14 cellular contexts compared by ENCODE assay signal in genomic region chr11:8597182-8597581, GRCh38. TPM values are rescaled to one million over a fixed set of nuclear protein-coding genes. Genes with fewer than 3 reads are reported as not detected.
DNase-seq lines count a peak whose midpoint lies in the region; ATAC-seq and TF ChIP-seq lines count a peak whose summit lies in the region.
"Had no signal": no experiment of that assay in that cellular context is flagged by ENCODE, and none has a peak within 500 bp of the region (broad histone marks: within the 10 kb centered on the region; RNA-seq: fewer than 3 reads in every experiment).

No MANE protein-coding gene starts in this region.

- peaks cover 5% of the 10 kb centered on the region for H3K79me1 ChIP-seq in mesenchymal stem cell (replicated peaks; ENCODE audit: low read length, poor library complexity, severe bottlenecking)

- no peak overlapping the region for H2AK5ac ChIP-seq in mesenchymal stem cell (ENCODE audit: low read length, severe bottlenecking)

- peaks cover 3% of the 10 kb centered on the region for H3K4me1 ChIP-seq in mesenchymal stem cell (ENCODE audit: control insufficient read depth, insufficient read depth, low read depth, low read length)

- H3K4me1 Mint-ChIP-seq in progenitor cell of endocrine pancreas (ENCODE audit: low read depth) = peaks cover 7% of the 10 kb centered on the region

- no peak overlapping the region for H2BK120ac ChIP-seq in mesenchymal stem cell (ENCODE audit: low read depth, low read length)

- DNase-seq in NCI-H146 treated with DMSO at 0.1 percent for 48 hours (lab: John Stamatoyannopoulos, UW; ENCODE audit: unreplicated experiment) = peak; percentile 11
- DNase-seq in NCI-H146 (lab: John Stamatoyannopoulos, UW) = no peak
- DNase-seq in NCI-H2029 (lab: John Stamatoyannopoulos, UW) = peak; percentile 25
- DNase-seq in astrocyte of the cerebellum (ENCODE audit: low read depth) = peak; percentile 35
- peak; percentile 89 for DNase-seq in mesenchymal stem cell
- DNase-seq in progenitor cell of endocrine pancreas (ENCODE audit: low spot score, unreplicated experiment) = no peak
- DNase-seq: ACHN; activated CD4-positive, alpha-beta T cell treated with anti-CD3 and anti-CD28 coated beads, Interleukin-2, amount 50 U/mL, for 1 hour; cortex of kidney; head of caudate nucleus; NCI-H524; stimulated activated CD4-positive, alpha-beta T cell treated with anti-CD3 and anti-CD28 coated beads, Interleukin-2, amount 100 ng/mL, for 48 hours had no signal

- H2BK15ac ChIP-seq in mesenchymal stem cell (ENCODE audit: low read depth, poor library complexity, severe bottlenecking) = no peak overlapping the region

- no peak for TF ChIP-seq CTCF in astrocyte of the cerebellum (IDR thresholded peaks at IDR 0.05; ENCODE audit: low read depth, low read length, missing control alignments)
- TF ChIP-seq CTCF in progenitor cell of endocrine pancreas (IDR thresholded peaks at IDR 0.05; ENCODE audit: unreplicated experiment) = no peak

- no peaks in the 10 kb centered on the region for H3K9me3 Mint-ChIP-seq in progenitor cell of endocrine pancreas (ENCODE audit: low read depth)

- H3K4ac ChIP-seq in mesenchymal stem cell (ENCODE audit: low read depth in 1 of 2, low read length in 2 of 2) = no peak overlapping the region

- H3K9ac ChIP-seq in mesenchymal stem cell (ENCODE audit: low read length) = peak overlapping the region; percentile 74

- H3K18ac ChIP-seq in mesenchymal stem cell (ENCODE audit: low read depth in 1 of 2, low read length in 2 of 2) = no peak overlapping the region

- 80% methylated on average over 3 of the region's 3 CpGs for WGBS in mesenchymal stem cell

- H3K27ac Mint-ChIP-seq in progenitor cell of endocrine pancreas = no peak overlapping the region

- H3K4me3 ChIP-seq in astrocyte of the cerebellum (ENCODE audit: low read depth, low read length) (no peak overlapping the region), mesenchymal stem cell (ENCODE audit: insufficient read depth in 1 of 2, low read depth in 1 of 2, low read length in 2 of 2) (no peak overlapping the region)

- no peak overlapping the region for H4K91ac ChIP-seq in mesenchymal stem cell (ENCODE audit: low read length)

- H2BK12ac ChIP-seq in mesenchymal stem cell (ENCODE audit: low read length in 2 of 2) = no peak overlapping the region

- no peak overlapping the region for H3K23ac ChIP-seq in mesenchymal stem cell (ENCODE audit: low read length in 2 of 2)

- ATAC-seq in HG02642 (IDR thresholded peaks at IDR 0.05; ENCODE audit: poor library complexity, unreplicated experiment) (no peak), HG02759 (IDR thresholded peaks at IDR 0.05; ENCODE audit: unreplicated experiment) (no peak)

- H2BK5ac ChIP-seq in mesenchymal stem cell (ENCODE audit: low read depth, low read length, poor library complexity, severe bottlenecking) = no peak overlapping the region

- no peaks in the 10 kb centered on the region for H3K9me3 ChIP-seq in mesenchymal stem cell (ENCODE audit: control insufficient read depth, low read length)

- no peaks in the 10 kb centered on the region for H3K36me3 Mint-ChIP-seq in progenitor cell of endocrine pancreas (ENCODE audit: insufficient read depth)

- no peaks in the 10 kb centered on the region for H3K27me3 Mint-ChIP-seq in progenitor cell of endocrine pancreas

- H3K14ac ChIP-seq in mesenchymal stem cell (ENCODE audit: low read length in 2 of 2) = no peak overlapping the region

- H2AFZ ChIP-seq in mesenchymal stem cell (ENCODE audit: low read depth, low read length) = no peak overlapping the region

- H3K36me3 ChIP-seq in mesenchymal stem cell (ENCODE audit: control insufficient read depth in 1 of 2, insufficient read depth in 2 of 2, low read depth in 1 of 2, low read length in 2 of 2) = no peaks in the 10 kb centered on the region

- H3K4me2 ChIP-seq in mesenchymal stem cell (ENCODE audit: low read length, poor library complexity, severe bottlenecking) = no peak overlapping the region

- in situ Hi-C loops in astrocyte of the cerebellum (cut with HindIII; ENCODE audit: low sequenced_read_pairs) = no loop called here

- no peak overlapping the region for H4K8ac ChIP-seq in mesenchymal stem cell (ENCODE audit: low read length)

- no peak overlapping the region for H3K27ac ChIP-seq in mesenchymal stem cell (ENCODE audit: low read length, poor library complexity, severe bottlenecking)

- H3K27me3 ChIP-seq in mesenchymal stem cell (ENCODE audit: control insufficient read depth in 1 of 2, insufficient read depth in 1 of 2, low read length in 2 of 2) = peaks cover 0 to 23% of the 10 kb centered on the region in 2 experiments

- no peak overlapping the region for H3K4me3 Mint-ChIP-seq in progenitor cell of endocrine pancreas (ENCODE audit: low read depth)

RNA-seq across cellular contexts. Expression of gene STK33, which starts 3.2 kb away (rescaled TPM):
- 1.9 TPM for polyA plus RNA-seq in mesenchymal stem cell (2013, experiment 1 of 2)
- polyA plus RNA-seq in mesenchymal stem cell (2013, experiment 2 of 2) = 1.0 TPM
- total RNA-seq in progenitor cell of endocrine pancreas = 22.6 and 23.4 TPM in 2 replicates

Comparison
In these comparisons a context has a peak if more than half of its experiments do, and no peak if none do; other contexts are left out.
1. DNase-seq: peak in NCI-H146 treated with DMSO at 0.1 percent for 48 hours (single experiment), NCI-H2029 (single experiment), astrocyte of the cerebellum (single experiment) and mesenchymal stem cell (single experiment); none in NCI-H146 (single experiment) and progenitor cell of endocrine pancreas (single experiment).